8 cellular contexts compared by ENCODE assay signal in the genomic region with DNA sequence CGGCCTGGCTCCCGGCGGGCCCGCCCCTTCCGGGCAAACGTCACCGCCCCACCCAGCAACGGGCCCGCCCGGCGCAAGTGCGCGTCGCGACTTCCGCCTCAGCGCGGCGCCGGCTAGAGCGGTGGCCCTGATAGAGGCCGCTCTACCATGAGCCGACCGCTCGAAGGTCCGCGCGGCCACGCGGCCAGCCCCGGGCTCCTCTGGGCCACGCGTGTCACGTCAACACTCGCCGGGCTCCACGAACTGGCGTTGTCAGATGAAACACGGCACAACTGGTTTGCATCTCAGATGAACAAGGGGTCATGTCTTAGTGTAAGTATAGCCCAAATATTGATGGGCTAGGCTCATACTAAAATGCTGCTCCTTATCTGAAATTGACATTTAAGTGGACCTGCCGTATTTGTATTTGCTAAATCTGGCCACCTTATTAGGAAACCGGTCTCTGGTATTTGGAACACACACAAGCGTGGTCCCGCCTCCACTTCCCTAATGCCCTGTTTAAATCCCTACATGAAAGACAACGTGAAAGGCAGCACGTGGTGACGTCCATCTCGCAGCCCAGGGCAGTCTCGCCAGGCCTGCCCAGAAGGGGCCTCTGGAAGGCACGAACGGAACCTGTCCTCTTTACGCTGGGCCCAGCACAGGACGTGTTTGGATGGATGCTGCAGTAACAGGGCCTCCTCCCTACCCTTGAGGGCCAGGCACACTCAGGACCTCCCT. TPM values are rescaled to one million over a fixed set of nuclear protein-coding genes. Genes with fewer than 3 reads are reported as not detected.
DNase-seq lines count a peak whose midpoint lies in the region; ATAC-seq and TF ChIP-seq lines count a peak whose summit lies in the region.

A gene (minus strand): TSS at position 31 of the 720 bp plus-strand sequence.

- no peaks in the 10 kb centered on the region for H3K9me3 Mint-ChIP-seq in CD4-positive, CD25-positive, alpha-beta regulatory T cell
- H3K9me3 Mint-ChIP-seq in stimulated activated effector memory CD8-positive, alpha-beta T cell treated with anti-CD3 and anti-CD28 coated beads, Interleukin-12 subunit alpha, Interleukin-12 subunit beta, amount 100 ng/mL, for 72 hours: no peaks in the 10 kb centered on the region

- H3K36me3 ChIP-seq in CD4-positive, CD25-positive, alpha-beta regulatory T cell (ENCODE audit: control insufficient read depth, insufficient read depth, low read length): no peaks in the 10 kb centered on the region
- H3K36me3 ChIP-seq in esophagus muscularis mucosa: peaks cover 0 to 5% (median 4%) of the 10 kb centered on the region in 4 donors

- peak; percentile 97 to 98 for ATAC-seq in CD4-positive, CD25-positive, alpha-beta regulatory T cell (ENCODE audit: low read depth in 2 of 2)
- ATAC-seq in GM19438 (IDR thresholded peaks at IDR 0.05; ENCODE audit: low read depth, unreplicated experiment): peak; percentile 66
- ATAC-seq in stimulated activated effector memory CD8-positive, alpha-beta T cell treated with anti-CD3 and anti-CD28 coated beads, Interleukin-12 subunit alpha, Interleukin-12 subunit beta, amount 100 ng/mL, for 72 hours: peak; percentile 97

- peak; percentile 74 to 89 (median 81) for DNase-seq in CD4-positive, CD25-positive, alpha-beta regulatory T cell
- peak; percentile 92 for DNase-seq in HT-29 (ENCODE audit: low spot score)
- peak; percentile 92 for DNase-seq in OCI-M1 (lab: John Stamatoyannopoulos, UW)
- peak; percentile 83 to 86 for DNase-seq in activated T-cell treated with anti-CD3 and anti-CD28 coated beads, Interleukin-2, amount 50 U/mL, for 48 hours
- no peak for DNase-seq in esophagus muscularis mucosa (ENCODE audit: extremely low spot score)
- peak; percentile 91 for DNase-seq in myocyte (ENCODE audit: low read depth)
- peak; percentile 72 to 83 for DNase-seq in stimulated activated effector memory CD8-positive, alpha-beta T cell treated with anti-CD3 and anti-CD28 coated beads, Interleukin-12 subunit alpha, Interleukin-12 subunit beta, amount 100 ng/mL, for 72 hours (ENCODE audit: low spot score in 2 of 2)

- H3K27ac ChIP-seq in CD4-positive, CD25-positive, alpha-beta regulatory T cell (ENCODE audit: insufficient read depth, low read length, poor library complexity, severe bottlenecking): peak within 1 kb of the TSS; percentile 89
- peak within 1 kb of the TSS; percentile 89 to 97 (median 94) for H3K27ac ChIP-seq in esophagus muscularis mucosa (replicated peaks in 1 of 4)

- 3% methylated on average over 4 of the region's 52 CpGs for WGBS in esophagus muscularis mucosa

- peak; percentile 91 for TF ChIP-seq POLR2A in esophagus muscularis mucosa (IDR thresholded peaks at IDR 0.05; ENCODE audit: low read depth)

- no peaks in the 10 kb centered on the region for H3K27me3 ChIP-seq in CD4-positive, CD25-positive, alpha-beta regulatory T cell (ENCODE audit: control insufficient read depth, insufficient read depth, low read length)
- H3K27me3 ChIP-seq in esophagus muscularis mucosa: no peaks in the 10 kb centered on the region

- H3K4me3 ChIP-seq in CD4-positive, CD25-positive, alpha-beta regulatory T cell (ENCODE audit: low read depth, low read length): peak within 1 kb of the TSS; percentile 93
- peak within 1 kb of the TSS; percentile 70 to 95 (median 81) for H3K4me3 ChIP-seq in esophagus muscularis mucosa

- no peaks in the 10 kb centered on the region for H3K27me3 Mint-ChIP-seq in CD4-positive, CD25-positive, alpha-beta regulatory T cell

- no peak for TF ChIP-seq EP300 in esophagus muscularis mucosa (IDR thresholded peaks at IDR 0.05)

- H3K4me3 Mint-ChIP-seq in CD4-positive, CD25-positive, alpha-beta regulatory T cell: peak within 1 kb of the TSS; percentile 92 to 97 (median 94)
- H3K4me3 Mint-ChIP-seq in stimulated activated effector memory CD8-positive, alpha-beta T cell treated with anti-CD3 and anti-CD28 coated beads, Interleukin-12 subunit alpha, Interleukin-12 subunit beta, amount 100 ng/mL, for 72 hours: peak within 1 kb of the TSS; percentile 87

- peaks cover 0 to 41% (median 21%) of the 10 kb centered on the region in 4 donors for H3K4me1 Mint-ChIP-seq in CD4-positive, CD25-positive, alpha-beta regulatory T cell
- H3K4me1 Mint-ChIP-seq in stimulated activated effector memory CD8-positive, alpha-beta T cell treated with anti-CD3 and anti-CD28 coated beads, Interleukin-12 subunit alpha, Interleukin-12 subunit beta, amount 100 ng/mL, for 72 hours: peaks cover 39% of the 10 kb centered on the region

- H3K36me3 Mint-ChIP-seq in CD4-positive, CD25-positive, alpha-beta regulatory T cell: no peaks in the 10 kb centered on the region
- H3K36me3 Mint-ChIP-seq in stimulated activated effector memory CD8-positive, alpha-beta T cell treated with anti-CD3 and anti-CD28 coated beads, Interleukin-12 subunit alpha, Interleukin-12 subunit beta, amount 100 ng/mL, for 72 hours: peaks cover 31% of the 10 kb centered on the region

- H3K27ac Mint-ChIP-seq in CD4-positive, CD25-positive, alpha-beta regulatory T cell: peak within 1 kb of the TSS; percentile 91 to 98 (median 97)
- H3K27ac Mint-ChIP-seq in stimulated activated effector memory CD8-positive, alpha-beta T cell treated with anti-CD3 and anti-CD28 coated beads, Interleukin-12 subunit alpha, Interleukin-12 subunit beta, amount 100 ng/mL, for 72 hours: peak within 1 kb of the TSS; percentile 93

- H3K4me1 ChIP-seq in CD4-positive, CD25-positive, alpha-beta regulatory T cell (ENCODE audit: control insufficient read depth, insufficient read depth, low read length, poor library complexity, severe bottlenecking): peaks cover 36% of the 10 kb centered on the region
- peaks cover 45 to 52% (median 50%) of the 10 kb centered on the region in 4 donors for H3K4me1 ChIP-seq in esophagus muscularis mucosa

- TF ChIP-seq CTCF in esophagus muscularis mucosa (IDR thresholded peaks at IDR 0.05): peak in 1 of 3 experiments; percentile 28

- no peaks in the 10 kb centered on the region for H3K9me3 ChIP-seq in CD4-positive, CD25-positive, alpha-beta regulatory T cell (ENCODE audit: control insufficient read depth in 2 of 2, low read length in 2 of 2)
- H3K9me3 ChIP-seq in esophagus muscularis mucosa: no peaks in the 10 kb centered on the region

- intact Hi-C loops in esophagus muscularis mucosa (cut with DNase I): no loop called here

RNA-seq across cellular contexts. Expression of the gene that starts here (rescaled TPM):
- 48.2 TPM for total RNA-seq in CD4-positive, CD25-positive, alpha-beta regulatory T cell
- 1 to 10 TPM; 1.8 to 3.1 (median 2.9) TPM for polyA plus RNA-seq in CD4-positive, CD25-positive, alpha-beta regulatory T cell
- total RNA-seq in HT-29 (2014; rRNA removed; shearing (Covaris generic)): 42.9 and 49.0 TPM in 2 replicates
- total RNA-seq in esophagus muscularis mucosa (10 to 100 TPM; 23.3 to 46.5 (median 34.9) TPM), myocyte (33.5 and 50.3 TPM in 2 replicates)
- 30.8 TPM for polyA plus RNA-seq in myocyte (2012)
